In the genomic region with DNA sequence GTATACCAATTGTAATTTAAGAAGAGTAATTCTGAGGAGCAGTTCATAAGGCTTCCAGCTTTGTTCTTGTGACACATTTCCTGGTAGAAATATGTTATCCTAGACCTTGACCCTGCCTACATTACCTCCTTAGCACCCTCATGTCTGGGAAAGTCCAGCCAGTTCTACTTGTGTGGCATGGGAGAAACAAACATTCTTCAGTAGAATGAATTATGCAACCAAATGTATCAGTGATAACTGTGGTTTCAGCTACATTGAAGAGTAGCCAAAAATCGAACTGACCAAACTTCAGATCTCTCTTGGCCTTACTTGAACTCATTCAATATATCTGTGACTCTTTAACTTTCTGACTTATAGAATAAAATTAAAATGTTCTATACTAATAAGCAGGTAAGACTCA, we compare ENCODE assay signal across 14 cellular contexts.
A peak's percentile ranks its signal among the peaks of the same experiment; 100 is the strongest.
DNase-seq lines count a peak whose midpoint lies in the region; ATAC-seq, FAIRE-seq and TF ChIP-seq lines count a peak whose summit lies in the region.
"Had no signal": no experiment of that assay in that cellular context is flagged by ENCODE, and none has a peak within 500 bp of the region (broad histone marks: within the 10 kb centered on the region; RNA-seq: fewer than 3 reads in every experiment).

No MANE protein-coding gene starts in this region.

- BruUV-seq in Calu3 (replicated peaks; lab: Mats Ljungman, UMichigan) (no TSS peak), endothelial cell of umbilical vein (replicated peaks; lab: Mats Ljungman, UMichigan) (no TSS peak)

- POLR2A ChIA-PET in endothelial cell of umbilical vein (lab: Charles Lee), result no interaction called here

- dilution Hi-C loops in endothelial cell of umbilical vein (cut with MboI; ENCODE audit: extremely low pct_ligation_motif_present, low sequenced_read_pairs), result no loop called here

- peak; percentile 61 for DNase-seq in Calu3
- DNase-seq in M059J (ENCODE audit: low read depth), result peak; percentile 72
- peak; percentile 20 for DNase-seq in endothelial cell of umbilical vein (ENCODE audit: low read depth, low spot score)
- DNase-seq in lower lobe of right lung, result no peak
- no peak for DNase-seq in NCI-H1105 treated with DMSO at 0.1 percent for 48 hours (lab: John Stamatoyannopoulos, UW)
- no peak for DNase-seq in stimulated activated naive B cell treated with anti-CD40 and anti-IgM and Interleukin-4, amounts not matched to agents 10 μg/mL and 1 μg/mL and 100 μg/mL, for 72 hours
- DNase-seq in NCI-H2029 (lab: John Stamatoyannopoulos, UW), result no peak
- DNase-seq: activated CD8-positive, alpha-beta T cell treated with anti-CD3 and anti-CD28 coated beads, Interleukin-2, amount 10 ng/mL, durations not matched to agents 7 days and 5 days; activated naive CD8-positive, alpha-beta T cell treated with anti-CD3 and anti-CD28 coated beads, Interleukin-2, amount 50 U/mL, for 24 hours; left colon; NCI-H69; stomach had no signal

- H3K4me1 ChIP-seq in endothelial cell of umbilical vein (ENCODE audit: control insufficient read depth, extremely low read depth, insufficient read depth, low read length) (no peaks in the 10 kb centered on the region), lower lobe of right lung (no peaks in the 10 kb centered on the region)

- no peaks in the 10 kb centered on the region for H3K9me1 ChIP-seq in endothelial cell of umbilical vein (replicated peaks; ENCODE audit: control insufficient read depth, extremely low read depth, insufficient read depth, low read length)

- peak overlapping the region; percentile 77 for H3K27ac Mint-ChIP-seq in Calu3 (ENCODE audit: unreplicated experiment)
- no peak overlapping the region for H3K27ac Mint-ChIP-seq in stimulated activated naive B cell treated with anti-CD40 and anti-IgM and Interleukin-4, amounts not matched to agents 10 μg/mL and 1 μg/mL and 100 μg/mL, for 72 hours
- H3K27ac Mint-ChIP-seq: activated CD8-positive, alpha-beta T cell treated with anti-CD3 and anti-CD28 coated beads, Interleukin-2, amount 10 ng/mL, durations not matched to agents 7 days and 5 days; activated naive CD8-positive, alpha-beta T cell treated with anti-CD3 and anti-CD28 coated beads, Interleukin-2, amount 50 U/mL, for 24 hours had no signal

- intact Hi-C loops in Calu3 (cut with micrococcal nuclease; ENCODE audit: unreplicated experiment) (loop anchor here (2.0 kb wide), 1 partner anchor 43 kb away; no protein-coding TSS in a partner anchor), endothelial cell of umbilical vein (cut with micrococcal nuclease) (no loop called here), lower lobe of right lung (cut with DNase I) (no loop called here)

- TF ChIP-seq POLR2A in endothelial cell of umbilical vein (IDR thresholded peaks at IDR 0.05; ENCODE audit: low read depth, low read length), result no peak

- no peaks in the 10 kb centered on the region for H3K36me3 ChIP-seq in endothelial cell of umbilical vein (ENCODE audit: control insufficient read depth in 2 of 2, extremely low read depth in 1 of 2, insufficient read depth in 2 of 2, low read length in 2 of 2)
- no peaks in the 10 kb centered on the region for H3K36me3 ChIP-seq in lower lobe of right lung
- H3K36me3 ChIP-seq: stomach had no signal

- no peak for TF ChIP-seq CTCF in Calu3 (IDR thresholded peaks at IDR 0.05; ENCODE audit: unreplicated experiment)
- TF ChIP-seq CTCF in endothelial cell of umbilical vein (IDR thresholded peaks at IDR 0.05; ENCODE audit: extremely low read depth in 1 of 2, insufficient read depth in 1 of 2, low read depth in 1 of 2, low read length in 2 of 2), result no peak
- TF ChIP-seq CTCF in lower lobe of right lung (IDR thresholded peaks at IDR 0.05), result no peak

- no peak for FAIRE-seq in endothelial cell of umbilical vein (lab: Jason Lieb, UNC)

- H3K4me3 ChIP-seq in endothelial cell of umbilical vein (replicated peaks in 1 of 3; ENCODE audit: insufficient read depth in 1 of 3, low read depth in 1 of 3, low read length in 3 of 3) (no peak overlapping the region), lower lobe of right lung (no peak overlapping the region)
- H3K4me3 ChIP-seq: stomach had no signal

- CTCF ChIA-PET in Calu3 (lab: Charles Lee) (interaction anchor here (0.6 to 1.8 kb wide), 5 partner anchors 9 to 201 kb away, joined by 4 to 8 read pairs (median 6); no protein-coding TSS in a partner anchor), endothelial cell of umbilical vein (lab: Charles Lee) (no interaction called here)

- H3K27ac ChIP-seq in endothelial cell of umbilical vein (ENCODE audit: insufficient read depth, low read depth, low read length) (no peak overlapping the region), lower lobe of right lung (no peak overlapping the region)
- H3K27ac ChIP-seq: stomach, VCaP had no signal

- H3K9me3 ChIP-seq in endothelial cell of umbilical vein (replicated peaks; ENCODE audit: control insufficient read depth, insufficient read depth, low read length) (no peaks in the 10 kb centered on the region), lower lobe of right lung (no peaks in the 10 kb centered on the region)
- H3K9me3 ChIP-seq: stomach had no signal

- no peak overlapping the region for H3K4me3 Mint-ChIP-seq in Calu3 (ENCODE audit: low read depth, unreplicated experiment)
- no peak overlapping the region for H3K4me3 Mint-ChIP-seq in stimulated activated naive B cell treated with anti-CD40 and anti-IgM and Interleukin-4, amounts not matched to agents 10 μg/mL and 1 μg/mL and 100 μg/mL, for 72 hours
- H3K4me3 Mint-ChIP-seq: activated CD8-positive, alpha-beta T cell treated with anti-CD3 and anti-CD28 coated beads, Interleukin-2, amount 10 ng/mL, durations not matched to agents 7 days and 5 days; activated naive CD8-positive, alpha-beta T cell treated with anti-CD3 and anti-CD28 coated beads, Interleukin-2, amount 50 U/mL, for 24 hours had no signal

- H3K9ac ChIP-seq in endothelial cell of umbilical vein (replicated peaks; ENCODE audit: extremely low read depth, insufficient read depth, low read length), result no peak overlapping the region

- H3K79me2 ChIP-seq in endothelial cell of umbilical vein (ENCODE audit: control insufficient read depth, insufficient read depth, low read length), result no peaks in the 10 kb centered on the region

- H3K4me2 ChIP-seq in endothelial cell of umbilical vein (ENCODE audit: insufficient read depth, low read length), result no peak overlapping the region

- no peaks in the 10 kb centered on the region for H3K27me3 Mint-ChIP-seq in Calu3 (ENCODE audit: unreplicated experiment)
- H3K27me3 Mint-ChIP-seq in stimulated activated naive B cell treated with anti-CD40 and anti-IgM and Interleukin-4, amounts not matched to agents 10 μg/mL and 1 μg/mL and 100 μg/mL, for 72 hours, result no peaks in the 10 kb centered on the region
- H3K27me3 Mint-ChIP-seq: activated naive CD8-positive, alpha-beta T cell treated with anti-CD3 and anti-CD28 coated beads, Interleukin-2, amount 50 U/mL, for 24 hours had no signal

- peaks cover 72% of the 10 kb centered on the region for H3K4me1 Mint-ChIP-seq in Calu3 (ENCODE audit: low read depth, unreplicated experiment)
- H3K4me1 Mint-ChIP-seq in stimulated activated naive B cell treated with anti-CD40 and anti-IgM and Interleukin-4, amounts not matched to agents 10 μg/mL and 1 μg/mL and 100 μg/mL, for 72 hours, result no peaks in the 10 kb centered on the region
- H3K4me1 Mint-ChIP-seq: activated naive CD8-positive, alpha-beta T cell treated with anti-CD3 and anti-CD28 coated beads, Interleukin-2, amount 50 U/mL, for 24 hours had no signal

- H3K27me3 ChIP-seq in endothelial cell of umbilical vein (ENCODE audit: control insufficient read depth in 2 of 2, insufficient read depth in 2 of 2, low read length in 2 of 2) (no peaks in the 10 kb centered on the region), lower lobe of right lung (ENCODE audit: low read depth) (no peaks in the 10 kb centered on the region)
- H3K27me3 ChIP-seq: stomach had no signal

- peaks cover 9% of the 10 kb centered on the region for H3K9me3 Mint-ChIP-seq in Calu3 (ENCODE audit: low read depth, unreplicated experiment)
- peaks cover 0 to 2% of the 10 kb centered on the region in 2 donors for H3K9me3 Mint-ChIP-seq in stimulated activated naive B cell treated with anti-CD40 and anti-IgM and Interleukin-4, amounts not matched to agents 10 μg/mL and 1 μg/mL and 100 μg/mL, for 72 hours

- peak; percentile 56 to 73 for ATAC-seq in lower lobe of right lung
- no peak for ATAC-seq in stimulated activated naive B cell treated with anti-CD40 and anti-IgM and Interleukin-4, amounts not matched to agents 10 μg/mL and 1 μg/mL and 100 μg/mL, for 72 hours (replicated peaks)
- no peak for ATAC-seq in GM21515 (IDR thresholded peaks at IDR 0.05; ENCODE audit: unreplicated experiment)
- ATAC-seq: activated CD8-positive, alpha-beta T cell treated with anti-CD3 and anti-CD28 coated beads, Interleukin-2, amount 10 ng/mL, durations not matched to agents 7 days and 5 days; activated naive CD8-positive, alpha-beta T cell treated with anti-CD3 and anti-CD28 coated beads, Interleukin-2, amount 50 U/mL, for 24 hours; left colon had no signal

- H4K20me1 ChIP-seq in endothelial cell of umbilical vein (replicated peaks; ENCODE audit: control insufficient read depth, extremely low read depth, insufficient read depth, low read length), result no peaks in the 10 kb centered on the region

- no peaks in the 10 kb centered on the region for H3K36me3 Mint-ChIP-seq in Calu3 (ENCODE audit: insufficient read depth, unreplicated experiment)
- no peaks in the 10 kb centered on the region for H3K36me3 Mint-ChIP-seq in stimulated activated naive B cell treated with anti-CD40 and anti-IgM and Interleukin-4, amounts not matched to agents 10 μg/mL and 1 μg/mL and 100 μg/mL, for 72 hours

- H2AFZ ChIP-seq in endothelial cell of umbilical vein (ENCODE audit: low read depth, low read length), result no peak overlapping the region

TF ChIP-seq in endothelial cell of umbilical vein, 7 proteins besides CTCF, POLR2A, EP300 and RAD21:
- no peak for TF ChIP-seq JUN (IDR thresholded peaks at IDR 0.05; ENCODE audit: borderline replicate concordance, insufficient read depth, insufficient read length, low read depth)
- TF ChIP-seq MAX (IDR thresholded peaks at IDR 0.05; ENCODE audit: insufficient read depth, insufficient read length), result no peak
- TF ChIP-seq MYC (IDR thresholded peaks at IDR 0.05; ENCODE audit: low read depth, low read length), result no peak
- no peak for TF ChIP-seq POLR2AphosphoS5 (IDR thresholded peaks at IDR 0.05; ENCODE audit: insufficient read depth, low read depth, low read length)
- no peak for TF ChIP-seq EZH2 (IDR thresholded peaks at IDR 0.05; ENCODE audit: borderline replicate concordance, low read depth, low read length, severe bottlenecking)
- TF ChIP-seq FOS (IDR thresholded peaks at IDR 0.05; ENCODE audit: borderline replicate concordance, insufficient read depth, low read length), result no peak
- no peak for TF ChIP-seq GATA2 (IDR thresholded peaks at IDR 0.05; ENCODE audit: insufficient read depth, insufficient read length, low read depth, low read length)

Comparison
In these comparisons a context has a peak if more than half of its experiments do, and no peak if none do; other contexts are left out.
1. DNase-seq: peak in Calu3 (single experiment), M059J (single experiment) and endothelial cell of umbilical vein (single experiment); none in lower lobe of right lung (single experiment), NCI-H1105 treated with DMSO at 0.1 percent for 48 hours (single experiment), stimulated activated naive B cell treated with anti-CD40 and anti-IgM and Interleukin-4, amounts not matched to agents 10 μg/mL and 1 μg/mL and 100 μg/mL, for 72 hours (single experiment) and NCI-H2029 (single experiment).
2. ATAC-seq: peak in lower lobe of right lung (2 of 2); none in stimulated activated naive B cell treated with anti-CD40 and anti-IgM and Interleukin-4, amounts not matched to agents 10 μg/mL and 1 μg/mL and 100 μg/mL, for 72 hours (0 of 2) and GM21515 (single experiment).